15 cellular contexts compared by ENCODE assay signal in genomic region chr10:32150532-32151101, GRCh38.
DNase-seq lines count a peak whose midpoint lies in the region; ATAC-seq and TF ChIP-seq lines count a peak whose summit lies in the region.
"Had no signal": no experiment of that assay in that cellular context is flagged by ENCODE, and none has a peak within 500 bp of the region (broad histone marks: within the 10 kb centered on the region; RNA-seq: fewer than 3 reads in every experiment).

No MANE protein-coding gene starts in this region.

- H3K9me3 Mint-ChIP-seq in activated naive CD8-positive, alpha-beta T cell (ENCODE audit: low read depth): peaks cover 12% of the 10 kb centered on the region
- H3K9me3 Mint-ChIP-seq in activated naive CD8-positive, alpha-beta T cell treated with anti-CD3 and anti-CD28 coated beads for 36 hours: peaks cover 20% of the 10 kb centered on the region
- H3K9me3 Mint-ChIP-seq in type B pancreatic cell: peaks cover under 1% of the 10 kb centered on the region

- peak overlapping the region; percentile 5 for H3K27ac Mint-ChIP-seq in activated naive CD8-positive, alpha-beta T cell
- H3K27ac Mint-ChIP-seq in activated naive CD8-positive, alpha-beta T cell treated with anti-CD3 and anti-CD28 coated beads for 36 hours: no peak overlapping the region
- peak overlapping the region; percentile 73 for H3K27ac Mint-ChIP-seq in type B pancreatic cell
- H3K27ac Mint-ChIP-seq: immature natural killer cell had no signal

- no peak for DNase-seq in activated naive CD8-positive, alpha-beta T cell treated with anti-CD3 and anti-CD28 coated beads for 36 hours
- DNase-seq in amniotic epithelial cell (ENCODE audit: low read depth) (peak; percentile 91), iris pigment epithelial cell (ENCODE audit: low read depth) (peak; percentile 49), type B pancreatic cell (ENCODE audit: extremely low spot score, unreplicated experiment) (no peak), islet precursor cell (no peak)
- DNase-seq: aorta, DMS153, gastrocnemius medialis, immature natural killer cell, NCI-H1092 treated with DMSO at 0.1 percent for 48 hours, NCI-H345, tibial artery had no signal

- no peaks in the 10 kb centered on the region for H3K27me3 Mint-ChIP-seq in activated naive CD8-positive, alpha-beta T cell
- no peaks in the 10 kb centered on the region for H3K27me3 Mint-ChIP-seq in activated naive CD8-positive, alpha-beta T cell treated with anti-CD3 and anti-CD28 coated beads for 36 hours
- no peaks in the 10 kb centered on the region for H3K27me3 Mint-ChIP-seq in type B pancreatic cell

- no peak overlapping the region for H3K4me3 Mint-ChIP-seq in activated naive CD8-positive, alpha-beta T cell
- H3K4me3 Mint-ChIP-seq in activated naive CD8-positive, alpha-beta T cell treated with anti-CD3 and anti-CD28 coated beads for 36 hours: no peak overlapping the region
- H3K4me3 Mint-ChIP-seq in type B pancreatic cell: no peak overlapping the region
- H3K4me3 Mint-ChIP-seq: immature natural killer cell had no signal

- no peak for TF ChIP-seq CTCF in type B pancreatic cell (conservative IDR thresholded peaks at IDR 0.05)

- H3K36me3 Mint-ChIP-seq in activated naive CD8-positive, alpha-beta T cell: peaks cover 6% of the 10 kb centered on the region
- H3K36me3 Mint-ChIP-seq in activated naive CD8-positive, alpha-beta T cell treated with anti-CD3 and anti-CD28 coated beads for 36 hours: peaks cover 4% of the 10 kb centered on the region
- H3K36me3 Mint-ChIP-seq in type B pancreatic cell: no peaks in the 10 kb centered on the region

- no peak for ATAC-seq in HG03469 (IDR thresholded peaks at IDR 0.05; ENCODE audit: unreplicated experiment)
- ATAC-seq in GM18868 (IDR thresholded peaks at IDR 0.05; ENCODE audit: unreplicated experiment): no peak
- ATAC-seq: gastrocnemius medialis had no signal

- H3K4me1 Mint-ChIP-seq in activated naive CD8-positive, alpha-beta T cell (ENCODE audit: low read depth): peaks cover 21% of the 10 kb centered on the region
- peaks cover 10% of the 10 kb centered on the region for H3K4me1 Mint-ChIP-seq in activated naive CD8-positive, alpha-beta T cell treated with anti-CD3 and anti-CD28 coated beads for 36 hours
- peaks cover 9% of the 10 kb centered on the region for H3K4me1 Mint-ChIP-seq in type B pancreatic cell (ENCODE audit: unreplicated experiment)
- H3K4me1 Mint-ChIP-seq: immature natural killer cell had no signal

Comparison
In these comparisons a context has a peak if more than half of its experiments do, and no peak if none do; other contexts are left out.
1. DNase-seq: peak in amniotic epithelial cell (single experiment) and iris pigment epithelial cell (single experiment); none in activated naive CD8-positive, alpha-beta T cell treated with anti-CD3 and anti-CD28 coated beads for 36 hours (single experiment), type B pancreatic cell (single experiment) and islet precursor cell (single experiment).